Comparison of ENCODE assay signal across 1 cellular context in the genomic region with DNA sequence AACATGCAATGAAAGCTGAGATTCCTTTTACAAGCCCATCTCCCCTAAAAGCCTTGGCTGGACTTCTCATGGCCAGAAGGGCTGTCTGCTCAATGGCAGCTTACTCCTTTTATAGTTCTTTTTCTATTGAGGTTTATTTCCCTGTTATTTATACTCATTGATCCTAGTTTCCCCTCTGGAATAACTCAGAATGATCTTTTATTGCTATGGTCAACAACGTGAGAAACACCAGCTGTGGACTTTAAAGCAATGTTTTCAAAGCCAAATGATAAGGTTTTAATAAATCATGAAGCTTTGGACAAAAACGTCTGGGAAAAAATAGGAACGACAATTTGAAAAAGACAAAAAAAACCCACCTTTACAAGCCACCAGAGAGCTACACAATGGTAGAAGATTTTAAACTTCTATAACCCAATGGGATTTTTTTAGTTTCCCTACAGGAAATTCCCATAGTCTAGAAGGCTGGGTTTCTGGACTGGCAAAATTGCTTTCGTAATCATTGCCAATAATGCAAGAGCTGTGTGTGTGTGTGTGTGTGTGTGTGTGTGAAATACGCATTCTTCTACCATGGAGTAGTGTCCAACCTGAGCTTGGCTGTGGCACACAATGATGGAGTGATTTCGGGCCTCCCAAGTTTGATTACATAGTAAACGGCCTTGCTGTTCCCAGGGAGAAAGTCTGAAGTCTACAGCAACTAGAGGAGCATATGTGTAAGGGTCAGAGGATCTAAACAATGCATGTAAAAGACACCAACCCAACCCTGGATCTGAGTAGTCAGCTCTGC.
TF ChIP-seq lines count a peak whose summit lies in the region.

No MANE protein-coding gene starts in this region.

TF ChIP-seq in HepG2, 621 proteins besides CTCF, POLR2A, EP300 and RAD21 (continued from another document and continues in another):
- TF ChIP-seq, protein P1, sequence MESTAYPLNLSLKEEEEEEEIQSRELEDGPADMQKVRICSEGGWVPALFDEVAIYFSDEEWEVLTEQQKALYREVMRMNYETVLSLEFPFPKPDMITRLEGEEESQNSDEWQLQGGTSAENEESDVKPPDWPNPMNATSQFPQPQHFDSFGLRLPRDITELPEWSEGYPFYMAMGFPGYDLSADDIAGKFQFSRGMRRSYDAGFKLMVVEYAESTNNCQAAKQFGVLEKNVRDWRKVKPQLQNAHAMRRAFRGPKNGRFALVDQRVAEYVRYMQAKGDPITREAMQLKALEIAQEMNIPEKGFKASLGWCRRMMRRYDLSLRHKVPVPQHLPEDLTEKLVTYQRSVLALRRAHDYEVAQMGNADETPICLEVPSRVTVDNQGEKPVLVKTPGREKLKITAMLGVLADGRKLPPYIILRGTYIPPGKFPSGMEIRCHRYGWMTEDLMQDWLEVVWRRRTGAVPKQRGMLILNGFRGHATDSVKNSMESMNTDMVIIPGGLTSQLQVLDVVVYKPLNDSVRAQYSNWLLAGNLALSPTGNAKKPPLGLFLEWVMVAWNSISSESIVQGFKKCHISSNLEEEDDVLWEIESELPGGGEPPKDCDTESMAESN (CRISPR knock-in tag; conservative IDR thresholded peaks at IDR 0.05): no peak
- no peak for TF ChIP-seq SP1 (IDR thresholded peaks at IDR 0.05)
- TF ChIP-seq SP1 (CRISPR knock-in tag; IDR thresholded peaks at IDR 0.05): no peak
- TF ChIP-seq EHMT2 (IDR thresholded peaks at IDR 0.05; ENCODE audit: borderline replicate concordance, low read depth, low read length): peak; percentile 96; the same call in 1 of the 2 replicates
- TF ChIP-seq GATAD2A (CRISPR knock-in tag; IDR thresholded peaks at IDR 0.05): 0 out of 2 replicates have a peak, but pooled peaks have one; percentile 31
- TF ChIP-seq ZNF644 (CRISPR knock-in tag; IDR thresholded peaks at IDR 0.05; ENCODE audit: low read depth): peak; percentile 31; the same call in 1 of the 2 replicates
- 0 out of 2 replicates have a peak, but pooled peaks have one; percentile 17 for TF ChIP-seq ZNF331 (CRISPR knock-in tag; IDR thresholded peaks at IDR 0.05)
- 0 out of 2 replicates have a peak, but pooled peaks have one; percentile 28 for TF ChIP-seq MIXL1 (CRISPR knock-in tag; IDR thresholded peaks at IDR 0.05)
- 0 out of 2 replicates have a peak, but pooled peaks have one; percentile 12 for TF ChIP-seq HOXA3 (CRISPR knock-in tag; IDR thresholded peaks at IDR 0.05)
- TF ChIP-seq, protein P2, sequence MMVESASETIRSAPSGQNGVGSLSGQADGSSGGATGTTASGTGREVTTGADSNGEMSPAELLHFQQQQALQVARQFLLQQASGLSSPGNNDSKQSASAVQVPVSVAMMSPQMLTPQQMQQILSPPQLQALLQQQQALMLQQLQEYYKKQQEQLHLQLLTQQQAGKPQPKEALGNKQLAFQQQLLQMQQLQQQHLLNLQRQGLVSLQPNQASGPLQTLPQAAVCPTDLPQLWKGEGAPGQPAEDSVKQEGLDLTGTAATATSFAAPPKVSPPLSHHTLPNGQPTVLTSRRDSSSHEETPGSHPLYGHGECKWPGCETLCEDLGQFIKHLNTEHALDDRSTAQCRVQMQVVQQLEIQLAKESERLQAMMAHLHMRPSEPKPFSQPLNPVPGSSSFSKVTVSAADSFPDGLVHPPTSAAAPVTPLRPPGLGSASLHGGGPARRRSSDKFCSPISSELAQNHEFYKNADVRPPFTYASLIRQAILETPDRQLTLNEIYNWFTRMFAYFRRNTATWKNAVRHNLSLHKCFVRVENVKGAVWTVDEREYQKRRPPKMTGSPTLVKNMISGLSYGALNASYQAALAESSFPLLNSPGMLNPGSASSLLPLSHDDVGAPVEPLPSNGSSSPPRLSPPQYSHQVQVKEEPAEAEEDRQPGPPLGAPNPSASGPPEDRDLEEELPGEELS (CRISPR knock-in tag; IDR thresholded peaks at IDR 0.05): peak; percentile 19; the same call in 1 of the 2 replicates
- peak; percentile 68 for TF ChIP-seq ASH2L (IDR thresholded peaks at IDR 0.05; ENCODE audit: insufficient read length, low read depth, low read length)
- TF ChIP-seq, protein P3, sequence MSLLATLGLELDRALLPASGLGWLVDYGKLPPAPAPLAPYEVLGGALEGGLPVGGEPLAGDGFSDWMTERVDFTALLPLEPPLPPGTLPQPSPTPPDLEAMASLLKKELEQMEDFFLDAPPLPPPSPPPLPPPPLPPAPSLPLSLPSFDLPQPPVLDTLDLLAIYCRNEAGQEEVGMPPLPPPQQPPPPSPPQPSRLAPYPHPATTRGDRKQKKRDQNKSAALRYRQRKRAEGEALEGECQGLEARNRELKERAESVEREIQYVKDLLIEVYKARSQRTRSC (CRISPR knock-in tag; IDR thresholded peaks at IDR 0.05; ENCODE audit: low read depth): no peak
- TF ChIP-seq FOXA1 (IDR thresholded peaks at IDR 0.05): no peak
- peak; percentile 22; the same call in 1 of the 2 replicates for TF ChIP-seq FOXA1 (CRISPR knock-in tag; IDR thresholded peaks at IDR 0.05)
- TF ChIP-seq TRIM24 (CRISPR knock-in tag; IDR thresholded peaks at IDR 0.05): 0 out of 2 replicates have a peak, but pooled peaks have one; percentile 19
- TF ChIP-seq, protein P4, sequence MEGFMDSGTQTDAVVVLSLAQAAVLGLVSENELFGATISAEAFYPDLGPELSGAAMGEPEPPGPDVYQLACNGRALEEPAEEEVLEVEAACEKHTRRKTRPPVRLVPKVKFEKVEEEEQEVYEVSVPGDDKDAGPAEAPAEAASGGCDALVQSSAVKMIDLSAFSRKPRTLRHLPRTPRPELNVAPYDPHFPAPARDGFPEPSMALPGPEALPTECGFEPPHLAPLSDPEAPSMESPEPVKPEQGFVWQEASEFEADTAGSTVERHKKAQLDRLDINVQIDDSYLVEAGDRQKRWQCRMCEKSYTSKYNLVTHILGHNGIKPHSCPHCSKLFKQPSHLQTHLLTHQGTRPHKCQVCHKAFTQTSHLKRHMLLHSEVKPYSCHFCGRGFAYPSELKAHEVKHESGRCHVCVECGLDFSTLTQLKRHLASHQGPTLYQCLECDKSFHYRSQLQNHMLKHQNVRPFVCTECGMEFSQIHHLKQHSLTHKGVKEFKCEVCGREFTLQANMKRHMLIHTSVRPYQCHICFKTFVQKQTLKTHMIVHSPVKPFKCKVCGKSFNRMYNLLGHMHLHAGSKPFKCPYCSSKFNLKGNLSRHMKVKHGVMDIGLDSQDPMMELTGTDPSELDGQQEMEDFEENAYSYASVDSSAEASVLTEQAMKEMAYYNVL (CRISPR knock-in tag; IDR thresholded peaks at IDR 0.05; ENCODE audit: borderline replicate concordance): peak; percentile 33; the same call in 1 of the 2 replicates
- no peak for TF ChIP-seq REL (CRISPR knock-in tag; conservative IDR thresholded peaks at IDR 0.05)
- 0 out of 2 replicates have a peak, but pooled peaks have one; percentile 14 for TF ChIP-seq MED1 (CRISPR knock-in tag; IDR thresholded peaks at IDR 0.05)
- peak; percentile 33; the same call in 1 of the 2 replicates for TF ChIP-seq FOXA3 (CRISPR knock-in tag; IDR thresholded peaks at IDR 0.05)
- TF ChIP-seq ZNF878 (CRISPR knock-in tag; IDR thresholded peaks at IDR 0.05): 0 out of 2 replicates have a peak, but pooled peaks have one; percentile 43
- TF ChIP-seq ZMYM2 (CRISPR knock-in tag; IDR thresholded peaks at IDR 0.05): peak; percentile 41; the same call in 1 of the 2 replicates
- TF ChIP-seq, protein P5, sequence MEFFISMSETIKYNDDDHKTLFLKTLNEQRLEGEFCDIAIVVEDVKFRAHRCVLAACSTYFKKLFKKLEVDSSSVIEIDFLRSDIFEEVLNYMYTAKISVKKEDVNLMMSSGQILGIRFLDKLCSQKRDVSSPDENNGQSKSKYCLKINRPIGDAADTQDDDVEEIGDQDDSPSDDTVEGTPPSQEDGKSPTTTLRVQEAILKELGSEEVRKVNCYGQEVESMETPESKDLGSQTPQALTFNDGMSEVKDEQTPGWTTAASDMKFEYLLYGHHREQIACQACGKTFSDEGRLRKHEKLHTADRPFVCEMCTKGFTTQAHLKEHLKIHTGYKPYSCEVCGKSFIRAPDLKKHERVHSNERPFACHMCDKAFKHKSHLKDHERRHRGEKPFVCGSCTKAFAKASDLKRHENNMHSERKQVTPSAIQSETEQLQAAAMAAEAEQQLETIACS (CRISPR knock-in tag; IDR thresholded peaks at IDR 0.05): 0 out of 2 replicates have a peak, but pooled peaks have one; percentile 13
- peak; percentile 71; the same call in 1 of the 2 replicates for TF ChIP-seq ZNF44 (CRISPR knock-in tag; IDR thresholded peaks at IDR 0.05)
- TF ChIP-seq, protein P6, sequence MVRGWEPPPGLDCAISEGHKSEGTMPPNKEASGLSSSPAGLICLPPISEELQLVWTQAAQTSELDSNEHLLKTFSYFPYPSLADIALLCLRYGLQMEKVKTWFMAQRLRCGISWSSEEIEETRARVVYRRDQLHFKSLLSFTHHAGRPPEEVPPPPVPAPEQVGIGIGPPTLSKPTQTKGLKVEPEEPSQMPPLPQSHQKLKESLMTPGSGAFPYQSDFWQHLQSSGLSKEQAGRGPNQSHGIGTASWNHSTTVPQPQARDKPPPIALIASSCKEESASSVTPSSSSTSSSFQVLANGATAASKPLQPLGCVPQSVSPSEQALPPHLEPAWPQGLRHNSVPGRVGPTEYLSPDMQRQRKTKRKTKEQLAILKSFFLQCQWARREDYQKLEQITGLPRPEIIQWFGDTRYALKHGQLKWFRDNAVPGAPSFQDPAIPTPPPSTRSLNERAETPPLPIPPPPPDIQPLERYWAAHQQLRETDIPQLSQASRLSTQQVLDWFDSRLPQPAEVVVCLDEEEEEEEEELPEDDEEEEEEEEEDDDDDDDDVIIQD (CRISPR knock-in tag; IDR thresholded peaks at IDR 0.05; ENCODE audit: low read depth): peak; percentile 66; the same call in 1 of the 2 replicates
- peak; percentile 62; the same call in 1 of the 2 replicates for TF ChIP-seq ZFP90 (CRISPR knock-in tag; IDR thresholded peaks at IDR 0.05; ENCODE audit: borderline replicate concordance)
- TF ChIP-seq, protein P7, sequence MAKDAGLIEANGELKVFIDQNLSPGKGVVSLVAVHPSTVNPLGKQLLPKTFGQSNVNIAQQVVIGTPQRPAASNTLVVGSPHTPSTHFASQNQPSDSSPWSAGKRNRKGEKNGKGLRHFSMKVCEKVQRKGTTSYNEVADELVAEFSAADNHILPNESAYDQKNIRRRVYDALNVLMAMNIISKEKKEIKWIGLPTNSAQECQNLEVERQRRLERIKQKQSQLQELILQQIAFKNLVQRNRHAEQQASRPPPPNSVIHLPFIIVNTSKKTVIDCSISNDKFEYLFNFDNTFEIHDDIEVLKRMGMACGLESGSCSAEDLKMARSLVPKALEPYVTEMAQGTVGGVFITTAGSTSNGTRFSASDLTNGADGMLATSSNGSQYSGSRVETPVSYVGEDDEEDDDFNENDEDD (CRISPR knock-in tag; IDR thresholded peaks at IDR 0.05; ENCODE audit: borderline replicate concordance): no peak
- TF ChIP-seq, protein P8, sequence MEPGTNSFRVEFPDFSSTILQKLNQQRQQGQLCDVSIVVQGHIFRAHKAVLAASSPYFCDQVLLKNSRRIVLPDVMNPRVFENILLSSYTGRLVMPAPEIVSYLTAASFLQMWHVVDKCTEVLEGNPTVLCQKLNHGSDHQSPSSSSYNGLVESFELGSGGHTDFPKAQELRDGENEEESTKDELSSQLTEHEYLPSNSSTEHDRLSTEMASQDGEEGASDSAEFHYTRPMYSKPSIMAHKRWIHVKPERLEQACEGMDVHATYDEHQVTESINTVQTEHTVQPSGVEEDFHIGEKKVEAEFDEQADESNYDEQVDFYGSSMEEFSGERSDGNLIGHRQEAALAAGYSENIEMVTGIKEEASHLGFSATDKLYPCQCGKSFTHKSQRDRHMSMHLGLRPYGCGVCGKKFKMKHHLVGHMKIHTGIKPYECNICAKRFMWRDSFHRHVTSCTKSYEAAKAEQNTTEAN (CRISPR knock-in tag; conservative IDR thresholded peaks at IDR 0.05): 0 out of 2 replicates have a peak, but pooled peaks have one; percentile 43
- TF ChIP-seq NCOR1 (IDR thresholded peaks at IDR 0.05; ENCODE audit: borderline replicate concordance, low read length): peak; percentile 85
- no peak for TF ChIP-seq RORA (CRISPR knock-in tag; IDR thresholded peaks at IDR 0.05)
- no peak for TF ChIP-seq SOX6 (IDR thresholded peaks at IDR 0.05)
- peak; percentile 72; the same call in 1 of the 2 replicates for TF ChIP-seq SOX6 (CRISPR knock-in tag; IDR thresholded peaks at IDR 0.05)
- TF ChIP-seq, protein P9, sequence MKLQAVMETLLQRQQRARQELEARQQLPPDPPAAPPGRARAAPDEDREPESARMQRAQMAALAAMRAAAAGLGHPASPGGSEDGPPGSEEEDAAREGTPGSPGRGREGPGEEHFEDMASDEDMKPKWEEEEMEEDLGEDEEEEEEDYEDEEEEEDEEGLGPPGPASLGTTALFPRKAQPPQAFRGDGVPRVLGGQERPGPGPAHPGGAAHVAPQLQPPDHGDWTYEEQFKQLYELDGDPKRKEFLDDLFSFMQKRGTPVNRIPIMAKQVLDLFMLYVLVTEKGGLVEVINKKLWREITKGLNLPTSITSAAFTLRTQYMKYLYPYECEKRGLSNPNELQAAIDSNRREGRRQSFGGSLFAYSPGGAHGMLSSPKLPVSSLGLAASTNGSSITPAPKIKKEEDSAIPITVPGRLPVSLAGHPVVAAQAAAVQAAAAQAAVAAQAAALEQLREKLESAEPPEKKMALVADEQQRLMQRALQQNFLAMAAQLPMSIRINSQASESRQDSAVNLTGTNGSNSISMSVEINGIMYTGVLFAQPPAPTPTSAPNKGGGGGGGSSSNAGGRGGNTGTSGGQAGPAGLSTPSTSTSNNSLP (IDR thresholded peaks at IDR 0.05; ENCODE audit: low read depth, low read length): peak; percentile 87
- no peak for TF ChIP-seq ZNF274 (CRISPR knock-in tag; IDR thresholded peaks at IDR 0.05)
- TF ChIP-seq, protein P10, sequence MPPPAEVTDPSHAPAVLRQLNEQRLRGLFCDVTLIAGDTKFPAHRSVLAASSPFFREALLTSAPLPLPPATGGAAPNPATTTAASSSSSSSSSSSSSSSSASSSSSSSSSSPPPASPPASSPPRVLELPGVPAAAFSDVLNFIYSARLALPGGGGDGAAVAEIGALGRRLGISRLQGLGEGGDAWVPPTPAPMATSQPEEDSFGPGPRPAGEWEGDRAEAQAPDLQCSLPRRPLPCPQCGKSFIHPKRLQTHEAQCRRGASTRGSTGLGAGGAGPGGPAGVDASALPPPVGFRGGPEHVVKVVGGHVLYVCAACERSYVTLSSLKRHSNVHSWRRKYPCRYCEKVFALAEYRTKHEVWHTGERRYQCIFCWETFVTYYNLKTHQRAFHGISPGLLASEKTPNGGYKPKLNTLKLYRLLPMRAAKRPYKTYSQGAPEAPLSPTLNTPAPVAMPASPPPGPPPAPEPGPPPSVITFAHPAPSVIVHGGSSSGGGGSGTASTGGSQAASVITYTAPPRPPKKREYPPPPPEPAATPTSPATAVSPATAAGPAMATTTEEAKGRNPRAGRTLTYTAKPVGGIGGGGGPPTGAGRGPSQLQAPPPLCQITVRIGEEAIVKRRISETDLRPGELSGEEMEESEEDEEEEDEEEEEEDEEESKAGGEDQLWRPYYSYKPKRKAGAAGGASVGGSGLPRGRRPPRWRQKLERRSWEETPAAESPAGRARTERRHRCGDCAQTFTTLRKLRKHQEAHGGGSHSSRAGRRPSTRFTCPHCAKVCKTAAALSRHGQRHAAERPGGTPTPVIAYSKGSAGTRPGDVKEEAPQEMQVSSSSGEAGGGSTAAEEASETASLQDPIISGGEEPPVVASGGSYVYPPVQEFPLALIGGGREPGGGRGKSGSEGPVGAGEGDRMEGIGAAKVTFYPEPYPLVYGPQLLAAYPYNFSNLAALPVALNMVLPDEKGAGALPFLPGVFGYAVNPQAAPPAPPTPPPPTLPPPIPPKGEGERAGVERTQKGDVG (CRISPR knock-in tag; IDR thresholded peaks at IDR 0.05; ENCODE audit: borderline replicate concordance): 0 out of 2 replicates have a peak, but pooled peaks have one; percentile 45
- 0 out of 2 replicates have a peak, but pooled peaks have one; percentile 17 for TF ChIP-seq HDAC2 (CRISPR knock-in tag; IDR thresholded peaks at IDR 0.05)
- TF ChIP-seq ZMYM4 (CRISPR knock-in tag; IDR thresholded peaks at IDR 0.05): peak; percentile 66; the same call in 1 of the 2 replicates
- 0 out of 2 replicates have a peak, but pooled peaks have one; percentile 47 for TF ChIP-seq SALL2 (CRISPR knock-in tag; IDR thresholded peaks at IDR 0.05)
- TF ChIP-seq ADNP (CRISPR knock-in tag; IDR thresholded peaks at IDR 0.05): no peak
- 0 out of 2 replicates have a peak, but pooled peaks have one; percentile 25 for TF ChIP-seq MEF2D (CRISPR knock-in tag; IDR thresholded peaks at IDR 0.05)
